Comparison of ENCODE assay signal across 13 cellular contexts in the genomic region with DNA sequence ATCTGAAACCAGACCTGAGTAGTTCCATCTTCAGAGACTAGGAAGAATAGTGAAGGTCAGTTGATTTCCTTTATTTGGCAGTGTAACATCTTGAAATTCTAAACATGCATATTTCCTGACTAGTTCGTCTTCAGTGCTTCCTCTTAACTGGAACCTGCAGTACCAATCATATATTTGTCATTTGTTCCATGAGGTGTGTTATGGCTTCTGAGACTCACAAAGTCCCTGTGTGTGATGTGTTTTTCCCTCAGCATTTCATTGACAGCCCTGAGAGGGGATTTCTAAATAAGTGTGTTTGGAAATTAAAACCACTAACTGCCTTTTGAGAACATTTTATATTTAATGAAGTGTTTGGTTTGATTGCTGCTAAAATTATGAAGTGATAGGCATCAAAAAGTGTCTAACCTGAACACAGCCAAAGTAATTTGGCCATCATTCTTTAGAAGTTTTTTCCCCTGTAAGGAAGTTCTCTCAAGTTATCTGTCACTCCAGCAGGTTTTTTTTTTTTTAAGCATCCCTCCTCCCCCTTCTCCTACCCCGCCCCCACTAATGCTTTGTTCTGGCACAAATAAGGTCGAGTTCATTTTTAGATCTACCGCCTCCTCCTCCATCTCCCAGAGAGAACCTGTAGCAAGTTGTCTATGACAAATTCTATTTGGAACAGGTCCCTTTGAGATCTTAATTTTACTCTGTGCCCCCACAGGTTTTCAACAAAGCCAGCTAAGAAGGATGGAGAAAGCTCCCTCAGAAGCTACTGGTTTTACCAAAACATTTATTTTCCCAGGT.
DNase-seq lines count a peak whose midpoint lies in the region; ATAC-seq and TF ChIP-seq lines count a peak whose summit lies in the region.
"Had no signal": no experiment of that assay in that cellular context is flagged by ENCODE, and none has a peak within 500 bp of the region (broad histone marks: within the 10 kb centered on the region; RNA-seq: fewer than 3 reads in every experiment).

No MANE protein-coding gene starts in this region.

- ATAC-seq in activated T-helper 17 cell treated with anti-CD3 and anti-CD28 coated beads, Interleukin-2, amount 50 U/mL, for 72 hours (replicated peaks), result peak; percentile 94
- ATAC-seq: heart right ventricle had no signal

- peaks cover 53% of the 10 kb centered on the region for H3K4me1 Mint-ChIP-seq in activated naive CD4-positive, alpha-beta T cell treated with anti-CD3 and anti-CD28 coated beads for 36 hours (ENCODE audit: low read depth)
- H3K4me1 Mint-ChIP-seq in activated T-helper 17 cell treated with anti-CD3 and anti-CD28 coated beads, Interleukin-2, amount 50 U/mL, for 72 hours, result peaks cover 18% of the 10 kb centered on the region
- H3K4me1 Mint-ChIP-seq in stimulated activated naive CD8-positive, alpha-beta T cell treated with anti-CD3 and anti-CD28 coated beads, Interleukin-15, Interleukin-2, amounts not matched to agents 100 ng/mL and 50 ng/mL, for 24 hours (ENCODE audit: low read depth), result peaks cover 63% of the 10 kb centered on the region
- H3K4me1 Mint-ChIP-seq in type B pancreatic cell (ENCODE audit: unreplicated experiment), result peaks cover 3% of the 10 kb centered on the region

- no peak for TF ChIP-seq CTCF in type B pancreatic cell (conservative IDR thresholded peaks at IDR 0.05)

- CTCF ChIA-PET in activated naive CD4-positive, alpha-beta T cell treated with anti-CD3 and anti-CD28 coated beads for 36 hours (lab: Charles Lee), result interaction anchor here (0.6 to 1.6 kb wide), 5 partner anchors 20 to 185 kb away, joined by 3 to 8 read pairs (median 3); no protein-coding TSS in a partner anchor

- intact Hi-C loops in activated naive CD4-positive, alpha-beta T cell treated with anti-CD3 and anti-CD28 coated beads for 36 hours (cut with micrococcal nuclease), result loop anchor here (1.0 to 2.0 kb wide), 9 partner anchors 20 to 414 kb away; a partner anchor contains a TSS

- DNase-seq in activated naive CD4-positive, alpha-beta T cell treated with anti-CD3 and anti-CD28 coated beads for 36 hours, result peak; percentile 72
- no peak for DNase-seq in activated naive CD4-positive, alpha-beta T cell (lab: John Stamatoyannopoulos, UW)
- DNase-seq in stimulated activated CD4-positive, alpha-beta T cell treated with anti-CD3 and anti-CD28 coated beads, Interleukin-12 subunit alpha, Interleukin-12 subunit beta, amount 100 ng/mL, for 4 hours, result peak; percentile 19
- no peak for DNase-seq in activated effector memory CD4-positive, alpha-beta T cell treated with anti-CD3 and anti-CD28 coated beads, Interleukin-2, amount 50 U/mL, for 16 hours
- DNase-seq in type B pancreatic cell (ENCODE audit: extremely low spot score, unreplicated experiment) (no peak), ecto neural progenitor cell (ENCODE audit: low spot score) (no peak)
- DNase-seq: GDM1, heart right ventricle, mesenchymal stem cell, NCI-H187 treated with DMSO at 0.1 percent for 48 hours, NCI-H524 had no signal

- H3K4me3 Mint-ChIP-seq in activated naive CD4-positive, alpha-beta T cell treated with anti-CD3 and anti-CD28 coated beads for 36 hours, result peak overlapping the region; percentile 55
- H3K4me3 Mint-ChIP-seq in activated T-helper 17 cell treated with anti-CD3 and anti-CD28 coated beads, Interleukin-2, amount 50 U/mL, for 72 hours, result peak overlapping the region; percentile 80
- H3K4me3 Mint-ChIP-seq in stimulated activated naive CD8-positive, alpha-beta T cell treated with anti-CD3 and anti-CD28 coated beads, Interleukin-15, Interleukin-2, amounts not matched to agents 100 ng/mL and 50 ng/mL, for 24 hours, result peak overlapping the region; percentile 68
- no peak overlapping the region for H3K4me3 Mint-ChIP-seq in type B pancreatic cell

- peaks cover 13% of the 10 kb centered on the region for H3K36me3 Mint-ChIP-seq in activated naive CD4-positive, alpha-beta T cell treated with anti-CD3 and anti-CD28 coated beads for 36 hours (ENCODE audit: low read depth)
- H3K36me3 Mint-ChIP-seq in activated T-helper 17 cell treated with anti-CD3 and anti-CD28 coated beads, Interleukin-2, amount 50 U/mL, for 72 hours (ENCODE audit: low read depth), result peaks cover 60% of the 10 kb centered on the region
- peaks cover 44% of the 10 kb centered on the region for H3K36me3 Mint-ChIP-seq in stimulated activated naive CD8-positive, alpha-beta T cell treated with anti-CD3 and anti-CD28 coated beads, Interleukin-15, Interleukin-2, amounts not matched to agents 100 ng/mL and 50 ng/mL, for 24 hours (ENCODE audit: low read depth)
- peaks cover 4% of the 10 kb centered on the region for H3K36me3 Mint-ChIP-seq in type B pancreatic cell

- H3K27ac Mint-ChIP-seq in activated naive CD4-positive, alpha-beta T cell treated with anti-CD3 and anti-CD28 coated beads for 36 hours, result peak overlapping the region; percentile 99
- H3K27ac Mint-ChIP-seq in activated T-helper 17 cell treated with anti-CD3 and anti-CD28 coated beads, Interleukin-2, amount 50 U/mL, for 72 hours, result peak overlapping the region; percentile 99
- H3K27ac Mint-ChIP-seq in stimulated activated naive CD8-positive, alpha-beta T cell treated with anti-CD3 and anti-CD28 coated beads, Interleukin-15, Interleukin-2, amounts not matched to agents 100 ng/mL and 50 ng/mL, for 24 hours, result peak overlapping the region; percentile 99
- H3K27ac Mint-ChIP-seq in type B pancreatic cell, result no peak overlapping the region

- no peaks in the 10 kb centered on the region for H3K27me3 Mint-ChIP-seq in activated naive CD4-positive, alpha-beta T cell treated with anti-CD3 and anti-CD28 coated beads for 36 hours (ENCODE audit: low read depth)
- no peaks in the 10 kb centered on the region for H3K27me3 Mint-ChIP-seq in activated T-helper 17 cell treated with anti-CD3 and anti-CD28 coated beads, Interleukin-2, amount 50 U/mL, for 72 hours
- H3K27me3 Mint-ChIP-seq in stimulated activated naive CD8-positive, alpha-beta T cell treated with anti-CD3 and anti-CD28 coated beads, Interleukin-15, Interleukin-2, amounts not matched to agents 100 ng/mL and 50 ng/mL, for 24 hours, result no peaks in the 10 kb centered on the region
- no peaks in the 10 kb centered on the region for H3K27me3 Mint-ChIP-seq in type B pancreatic cell

- H3K9me3 Mint-ChIP-seq in activated naive CD4-positive, alpha-beta T cell treated with anti-CD3 and anti-CD28 coated beads for 36 hours, result no peaks in the 10 kb centered on the region
- no peaks in the 10 kb centered on the region for H3K9me3 Mint-ChIP-seq in activated T-helper 17 cell treated with anti-CD3 and anti-CD28 coated beads, Interleukin-2, amount 50 U/mL, for 72 hours
- no peaks in the 10 kb centered on the region for H3K9me3 Mint-ChIP-seq in stimulated activated naive CD8-positive, alpha-beta T cell treated with anti-CD3 and anti-CD28 coated beads, Interleukin-15, Interleukin-2, amounts not matched to agents 100 ng/mL and 50 ng/mL, for 24 hours
- H3K9me3 Mint-ChIP-seq in type B pancreatic cell, result no peaks in the 10 kb centered on the region

Comparison
In these comparisons a context has a peak if more than half of its experiments do, and no peak if none do; other contexts are left out.
1. DNase-seq: peak in activated naive CD4-positive, alpha-beta T cell treated with anti-CD3 and anti-CD28 coated beads for 36 hours (single experiment) and stimulated activated CD4-positive, alpha-beta T cell treated with anti-CD3 and anti-CD28 coated beads, Interleukin-12 subunit alpha, Interleukin-12 subunit beta, amount 100 ng/mL, for 4 hours (single experiment); none in activated naive CD4-positive, alpha-beta T cell (0 of 4), activated effector memory CD4-positive, alpha-beta T cell treated with anti-CD3 and anti-CD28 coated beads, Interleukin-2, amount 50 U/mL, for 16 hours (single experiment), type B pancreatic cell (single experiment) and ecto neural progenitor cell (single experiment).